In genomic region chr17:77148109-77148958, GRCh38 we compare ENCODE assay signal across 1 cellular context.
TF ChIP-seq lines count a peak whose summit lies in the region.

No MANE protein-coding gene starts in this region.

TF ChIP-seq in HepG2, 621 proteins besides CTCF, POLR2A, EP300 and RAD21 (continued from another document):
- TF ChIP-seq SOX6 (IDR thresholded peaks at IDR 0.05) = no peak
- peak; percentile 32; the same call in 1 of the 2 replicates for TF ChIP-seq SOX6 (CRISPR knock-in tag; IDR thresholded peaks at IDR 0.05)
- no peak for TF ChIP-seq ZNF589 (CRISPR knock-in tag; conservative IDR thresholded peaks at IDR 0.05)
- no peak for TF ChIP-seq SNAI1 (CRISPR knock-in tag; IDR thresholded peaks at IDR 0.05; ENCODE audit: borderline replicate concordance)
- TF ChIP-seq CAMTA2 (CRISPR knock-in tag; IDR thresholded peaks at IDR 0.05; ENCODE audit: borderline replicate concordance) = 0 out of 2 replicates have a peak, but pooled peaks have one; percentile 59
- no peak for TF ChIP-seq ZKSCAN5 (CRISPR knock-in tag; IDR thresholded peaks at IDR 0.05)
- TF ChIP-seq CBFB (CRISPR knock-in tag; IDR thresholded peaks at IDR 0.05) = no peak
- no peak for TF ChIP-seq TRAFD1 (CRISPR knock-in tag; IDR thresholded peaks at IDR 0.05; ENCODE audit: borderline replicate concordance)
- TF ChIP-seq, protein P1, sequence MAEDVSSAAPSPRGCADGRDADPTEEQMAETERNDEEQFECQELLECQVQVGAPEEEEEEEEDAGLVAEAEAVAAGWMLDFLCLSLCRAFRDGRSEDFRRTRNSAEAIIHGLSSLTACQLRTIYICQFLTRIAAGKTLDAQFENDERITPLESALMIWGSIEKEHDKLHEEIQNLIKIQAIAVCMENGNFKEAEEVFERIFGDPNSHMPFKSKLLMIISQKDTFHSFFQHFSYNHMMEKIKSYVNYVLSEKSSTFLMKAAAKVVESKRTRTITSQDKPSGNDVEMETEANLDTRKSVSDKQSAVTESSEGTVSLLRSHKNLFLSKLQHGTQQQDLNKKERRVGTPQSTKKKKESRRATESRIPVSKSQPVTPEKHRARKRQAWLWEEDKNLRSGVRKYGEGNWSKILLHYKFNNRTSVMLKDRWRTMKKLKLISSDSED (CRISPR knock-in tag; IDR thresholded peaks at IDR 0.05) = no peak
- TF ChIP-seq SETDB1 (CRISPR knock-in tag; IDR thresholded peaks at IDR 0.05; ENCODE audit: borderline replicate concordance) = no peak
- TF ChIP-seq NCOR1 (IDR thresholded peaks at IDR 0.05; ENCODE audit: borderline replicate concordance, low read length) = peak; percentile 53; the same call in 1 of the 2 replicates
- no peak for TF ChIP-seq ZNF572 (CRISPR knock-in tag; IDR thresholded peaks at IDR 0.05)
- TF ChIP-seq, protein P2, sequence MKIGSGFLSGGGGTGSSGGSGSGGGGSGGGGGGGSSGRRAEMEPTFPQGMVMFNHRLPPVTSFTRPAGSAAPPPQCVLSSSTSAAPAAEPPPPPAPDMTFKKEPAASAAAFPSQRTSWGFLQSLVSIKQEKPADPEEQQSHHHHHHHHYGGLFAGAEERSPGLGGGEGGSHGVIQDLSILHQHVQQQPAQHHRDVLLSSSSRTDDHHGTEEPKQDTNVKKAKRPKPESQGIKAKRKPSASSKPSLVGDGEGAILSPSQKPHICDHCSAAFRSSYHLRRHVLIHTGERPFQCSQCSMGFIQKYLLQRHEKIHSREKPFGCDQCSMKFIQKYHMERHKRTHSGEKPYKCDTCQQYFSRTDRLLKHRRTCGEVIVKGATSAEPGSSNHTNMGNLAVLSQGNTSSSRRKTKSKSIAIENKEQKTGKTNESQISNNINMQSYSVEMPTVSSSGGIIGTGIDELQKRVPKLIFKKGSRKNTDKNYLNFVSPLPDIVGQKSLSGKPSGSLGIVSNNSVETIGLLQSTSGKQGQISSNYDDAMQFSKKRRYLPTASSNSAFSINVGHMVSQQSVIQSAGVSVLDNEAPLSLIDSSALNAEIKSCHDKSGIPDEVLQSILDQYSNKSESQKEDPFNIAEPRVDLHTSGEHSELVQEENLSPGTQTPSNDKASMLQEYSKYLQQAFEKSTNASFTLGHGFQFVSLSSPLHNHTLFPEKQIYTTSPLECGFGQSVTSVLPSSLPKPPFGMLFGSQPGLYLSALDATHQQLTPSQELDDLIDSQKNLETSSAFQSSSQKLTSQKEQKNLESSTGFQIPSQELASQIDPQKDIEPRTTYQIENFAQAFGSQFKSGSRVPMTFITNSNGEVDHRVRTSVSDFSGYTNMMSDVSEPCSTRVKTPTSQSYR (CRISPR knock-in tag; IDR thresholded peaks at IDR 0.05; ENCODE audit: borderline replicate concordance) = no peak
- TF ChIP-seq, protein P3, sequence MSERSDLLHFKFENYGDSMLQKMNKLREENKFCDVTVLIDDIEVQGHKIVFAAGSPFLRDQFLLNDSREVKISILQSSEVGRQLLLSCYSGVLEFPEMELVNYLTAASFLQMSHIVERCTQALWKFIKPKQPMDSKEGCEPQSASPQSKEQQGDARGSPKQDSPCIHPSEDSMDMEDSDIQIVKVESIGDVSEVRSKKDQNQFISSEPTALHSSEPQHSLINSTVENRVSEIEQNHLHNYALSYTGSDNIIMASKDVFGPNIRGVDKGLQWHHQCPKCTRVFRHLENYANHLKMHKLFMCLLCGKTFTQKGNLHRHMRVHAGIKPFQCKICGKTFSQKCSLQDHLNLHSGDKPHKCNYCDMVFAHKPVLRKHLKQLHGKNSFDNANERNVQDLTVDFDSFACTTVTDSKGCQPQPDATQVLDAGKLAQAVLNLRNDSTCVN (CRISPR knock-in tag; IDR thresholded peaks at IDR 0.05; ENCODE audit: borderline replicate concordance) = 0 out of 2 replicates have a peak, but pooled peaks have one; percentile 36
- TF ChIP-seq ZNF414 (CRISPR knock-in tag; IDR thresholded peaks at IDR 0.05) = no peak
- no peak for TF ChIP-seq BORCS8-MEF2B (CRISPR knock-in tag; IDR thresholded peaks at IDR 0.05)
- no peak for TF ChIP-seq ARID2 (CRISPR knock-in tag; IDR thresholded peaks at IDR 0.05; ENCODE audit: borderline replicate concordance)
- TF ChIP-seq NONO (IDR thresholded peaks at IDR 0.05) = no peak
- no peak for TF ChIP-seq NONO (CRISPR knock-in tag; conservative IDR thresholded peaks at IDR 0.05)
- no peak for TF ChIP-seq CREB1 (IDR thresholded peaks at IDR 0.05)
- TF ChIP-seq CREB1 (CRISPR knock-in tag; IDR thresholded peaks at IDR 0.05) = no peak
- no peak for TF ChIP-seq MZF1 (CRISPR knock-in tag; IDR thresholded peaks at IDR 0.05; ENCODE audit: borderline replicate concordance)
- peak; percentile 80; the same call in 1 of the 2 replicates for TF ChIP-seq ZNF292 (CRISPR knock-in tag; IDR thresholded peaks at IDR 0.05; ENCODE audit: borderline replicate concordance, low read depth)
- 0 out of 2 replicates have a peak, but pooled peaks have one; percentile 31 for TF ChIP-seq ESRRA (CRISPR knock-in tag; IDR thresholded peaks at IDR 0.05; ENCODE audit: low read depth)
- no peak for TF ChIP-seq ZNF790 (CRISPR knock-in tag; IDR thresholded peaks at IDR 0.05; ENCODE audit: borderline replicate concordance)
- TF ChIP-seq, protein P4, sequence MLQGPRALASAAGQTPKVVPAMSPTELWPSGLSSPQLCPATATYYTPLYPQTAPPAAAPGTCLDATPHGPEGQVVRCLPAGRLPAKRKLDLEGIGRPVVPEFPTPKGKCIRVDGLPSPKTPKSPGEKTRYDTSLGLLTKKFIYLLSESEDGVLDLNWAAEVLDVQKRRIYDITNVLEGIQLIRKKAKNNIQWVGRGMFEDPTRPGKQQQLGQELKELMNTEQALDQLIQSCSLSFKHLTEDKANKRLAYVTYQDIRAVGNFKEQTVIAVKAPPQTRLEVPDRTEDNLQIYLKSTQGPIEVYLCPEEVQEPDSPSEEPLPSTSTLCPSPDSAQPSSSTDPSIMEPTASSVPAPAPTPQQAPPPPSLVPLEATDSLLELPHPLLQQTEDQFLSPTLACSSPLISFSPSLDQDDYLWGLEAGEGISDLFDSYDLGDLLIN (CRISPR knock-in tag; IDR thresholded peaks at IDR 0.05; ENCODE audit: borderline replicate concordance) = peak; percentile 46; the same call in 1 of the 2 replicates
- TF ChIP-seq, protein P5, sequence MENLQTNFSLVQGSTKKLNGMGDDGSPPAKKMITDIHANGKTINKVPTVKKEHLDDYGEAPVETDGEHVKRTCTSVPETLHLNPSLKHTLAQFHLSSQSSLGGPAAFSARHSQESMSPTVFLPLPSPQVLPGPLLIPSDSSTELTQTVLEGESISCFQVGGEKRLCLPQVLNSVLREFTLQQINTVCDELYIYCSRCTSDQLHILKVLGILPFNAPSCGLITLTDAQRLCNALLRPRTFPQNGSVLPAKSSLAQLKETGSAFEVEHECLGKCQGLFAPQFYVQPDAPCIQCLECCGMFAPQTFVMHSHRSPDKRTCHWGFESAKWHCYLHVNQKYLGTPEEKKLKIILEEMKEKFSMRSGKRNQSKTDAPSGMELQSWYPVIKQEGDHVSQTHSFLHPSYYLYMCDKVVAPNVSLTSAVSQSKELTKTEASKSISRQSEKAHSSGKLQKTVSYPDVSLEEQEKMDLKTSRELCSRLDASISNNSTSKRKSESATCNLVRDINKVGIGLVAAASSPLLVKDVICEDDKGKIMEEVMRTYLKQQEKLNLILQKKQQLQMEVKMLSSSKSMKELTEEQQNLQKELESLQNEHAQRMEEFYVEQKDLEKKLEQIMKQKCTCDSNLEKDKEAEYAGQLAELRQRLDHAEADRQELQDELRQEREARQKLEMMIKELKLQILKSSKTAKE (CRISPR knock-in tag; IDR thresholded peaks at IDR 0.05; ENCODE audit: borderline replicate concordance) = no peak
- TF ChIP-seq ZSCAN29 (CRISPR knock-in tag; conservative IDR thresholded peaks at IDR 0.05) = 0 out of 2 replicates have a peak, but pooled peaks have one; percentile 34
- TF ChIP-seq TAF15 (IDR thresholded peaks at IDR 0.05; ENCODE audit: low read depth, low read length, poor library complexity, severe bottlenecking) = no peak
- TF ChIP-seq PAX8 (CRISPR knock-in tag; IDR thresholded peaks at IDR 0.05; ENCODE audit: borderline replicate concordance) = no peak
- TF ChIP-seq HNRNPH1 (optimal IDR thresholded peaks at IDR 0.05; ENCODE audit: low read depth, low read length) = peak; percentile 55
- no peak; the same call in 1 of the 2 replicates for TF ChIP-seq ZNF333 (CRISPR knock-in tag; IDR thresholded peaks at IDR 0.05; ENCODE audit: borderline replicate concordance)
- TF ChIP-seq, protein P6, sequence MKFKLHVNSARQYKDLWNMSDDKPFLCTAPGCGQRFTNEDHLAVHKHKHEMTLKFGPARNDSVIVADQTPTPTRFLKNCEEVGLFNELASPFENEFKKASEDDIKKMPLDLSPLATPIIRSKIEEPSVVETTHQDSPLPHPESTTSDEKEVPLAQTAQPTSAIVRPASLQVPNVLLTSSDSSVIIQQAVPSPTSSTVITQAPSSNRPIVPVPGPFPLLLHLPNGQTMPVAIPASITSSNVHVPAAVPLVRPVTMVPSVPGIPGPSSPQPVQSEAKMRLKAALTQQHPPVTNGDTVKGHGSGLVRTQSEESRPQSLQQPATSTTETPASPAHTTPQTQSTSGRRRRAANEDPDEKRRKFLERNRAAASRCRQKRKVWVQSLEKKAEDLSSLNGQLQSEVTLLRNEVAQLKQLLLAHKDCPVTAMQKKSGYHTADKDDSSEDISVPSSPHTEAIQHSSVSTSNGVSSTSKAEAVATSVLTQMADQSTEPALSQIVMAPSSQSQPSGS (CRISPR knock-in tag; IDR thresholded peaks at IDR 0.05) = no peak; the same call in 1 of the 2 replicates
- no peak for TF ChIP-seq ELF1 (CRISPR knock-in tag; IDR thresholded peaks at IDR 0.05)
- 0 out of 2 replicates have a peak, but pooled peaks have one; percentile 9 for TF ChIP-seq FOXA3 (CRISPR knock-in tag; IDR thresholded peaks at IDR 0.05)
